10 cellular contexts compared by ENCODE assay signal in genomic region chr7:111138196-111138569, GRCh38. TPM values are rescaled to one million over a fixed set of nuclear protein-coding genes. Genes with fewer than 3 reads are reported as not detected.
DNase-seq lines count a peak whose midpoint lies in the region; ATAC-seq, FAIRE-seq and TF ChIP-seq lines count a peak whose summit lies in the region.
"Had no signal": no experiment of that assay in that cellular context is flagged by ENCODE, and none has a peak within 500 bp of the region (broad histone marks: within the 10 kb centered on the region; RNA-seq: fewer than 3 reads in every experiment).

No MANE protein-coding gene starts in this region.

- peak; percentile 16 for DNase-seq in DMS53 (lab: John Stamatoyannopoulos, UW)
- DNase-seq in DMS53 treated with DMSO at 0.1 percent for 48 hours (lab: John Stamatoyannopoulos, UW; ENCODE audit: unreplicated experiment), result no peak
- peak; percentile 71 to 85 for DNase-seq in SJCRH30
- peak; percentile 75 for DNase-seq in activated naive CD4-positive, alpha-beta T cell treated with anti-CD3 and anti-CD28 coated beads, Interleukin-2, amount 10 ng/mL, durations not matched to agents 7 days and 5 days
- DNase-seq in keratinocyte (ENCODE audit: low read depth, low spot score), result no peak
- peak; percentile 43 to 44 for DNase-seq in stimulated activated CD8-positive, alpha-beta memory T cell treated with anti-CD3 and anti-CD28 coated beads, Interleukin-7, amount 100 ng/mL, for 4 hours (ENCODE audit: low read depth in 2 of 2)
- no peak for DNase-seq in NCI-H748 (lab: John Stamatoyannopoulos, UW; ENCODE audit: unreplicated experiment)

- FAIRE-seq in keratinocyte (lab: Jason Lieb, UNC), result peak; percentile 36
- FAIRE-seq: A204.1 had no signal

- H4K20me1 ChIP-seq in keratinocyte (ENCODE audit: control insufficient read depth, extremely low read depth, insufficient read depth, low read length), result no peaks in the 10 kb centered on the region

- no peak for TF ChIP-seq CTCF in keratinocyte (optimal IDR thresholded peaks at IDR 0.05 in 1 of 3, IDR thresholded peaks at IDR 0.05 in 1 of 3, conservative IDR thresholded peaks at IDR 0.05 in 1 of 3; ENCODE audit: extremely low read depth in 1 of 3, insufficient read depth in 2 of 3, low read length in 3 of 3)

- H3K4me3 Mint-ChIP-seq in activated naive CD4-positive, alpha-beta T cell treated with anti-CD3 and anti-CD28 coated beads, Interleukin-2, amount 10 ng/mL, durations not matched to agents 7 days and 5 days, result no peak overlapping the region

- H3K36me3 ChIP-seq in SJCRH30 (no peaks in the 10 kb centered on the region), keratinocyte (ENCODE audit: control insufficient read depth in 2 of 2, extremely low read depth in 1 of 2, insufficient read depth in 2 of 2, low read length in 2 of 2) (no peaks in the 10 kb centered on the region)

- H3K36me3 Mint-ChIP-seq in activated naive CD4-positive, alpha-beta T cell treated with anti-CD3 and anti-CD28 coated beads, Interleukin-2, amount 10 ng/mL, durations not matched to agents 7 days and 5 days, result peaks cover 2% of the 10 kb centered on the region

- peaks cover 22% of the 10 kb centered on the region for H3K4me1 Mint-ChIP-seq in activated naive CD4-positive, alpha-beta T cell treated with anti-CD3 and anti-CD28 coated beads, Interleukin-2, amount 10 ng/mL, durations not matched to agents 7 days and 5 days

- H2AFZ ChIP-seq in keratinocyte (ENCODE audit: control insufficient read depth, low read length), result peak overlapping the region; percentile 40

- CTCF ChIA-PET in activated naive CD4-positive, alpha-beta T cell treated with anti-CD3 and anti-CD28 coated beads, Interleukin-2, amount 10 ng/mL, durations not matched to agents 7 days and 5 days (lab: Charles Lee), result interaction anchor here (0.6 to 2.8 kb wide), 4 partner anchors 20 to 48 kb away, joined by 3 to 10 read pairs (median 4); no protein-coding TSS in a partner anchor

- H3K4me2 ChIP-seq in keratinocyte (ENCODE audit: control insufficient read depth, extremely low read depth, insufficient read depth, low read depth, low read length), result peak overlapping the region; percentile 41

- H3K4me1 ChIP-seq in SJCRH30, result peaks cover 35% of the 10 kb centered on the region
- H3K4me1 ChIP-seq in keratinocyte (ENCODE audit: control insufficient read depth, extremely low read depth, insufficient read depth, low read length), result peaks cover 11% of the 10 kb centered on the region

- no peaks in the 10 kb centered on the region for H3K27me3 ChIP-seq in SJCRH30
- H3K27me3 ChIP-seq in keratinocyte (ENCODE audit: control insufficient read depth, extremely low read depth, insufficient read depth, low read length), result no peaks in the 10 kb centered on the region

- H3K9ac ChIP-seq in keratinocyte (ENCODE audit: control insufficient read depth, extremely low read depth, insufficient read depth, low read length), result no peak overlapping the region

- H3K9me3 ChIP-seq in SJCRH30 (replicated peaks), result 0 out of 2 replicates have a peak, but pooled peaks cover 2% of the 10 kb centered on the region
- H3K9me3 ChIP-seq in keratinocyte (ENCODE audit: control insufficient read depth, low read depth, low read length), result no peaks in the 10 kb centered on the region

- dilution Hi-C loops in keratinocyte (cut with MboI; ENCODE audit: extremely low pct_ligation_motif_present, low sequenced_read_pairs), result no loop called here

- H3K27ac Mint-ChIP-seq in activated naive CD4-positive, alpha-beta T cell treated with anti-CD3 and anti-CD28 coated beads, Interleukin-2, amount 10 ng/mL, durations not matched to agents 7 days and 5 days, result peak overlapping the region; percentile 81

- H3K9me3 Mint-ChIP-seq in activated naive CD4-positive, alpha-beta T cell treated with anti-CD3 and anti-CD28 coated beads, Interleukin-2, amount 10 ng/mL, durations not matched to agents 7 days and 5 days, result no peaks in the 10 kb centered on the region

- no peaks in the 10 kb centered on the region for H3K79me2 ChIP-seq in keratinocyte (ENCODE audit: control insufficient read depth, insufficient read depth, low read length)

- H3K9me1 ChIP-seq in keratinocyte (ENCODE audit: control insufficient read depth, extremely low read depth, insufficient read depth, low read length), result no peaks in the 10 kb centered on the region

- peak; percentile 92 for ATAC-seq in HG03060 (IDR thresholded peaks at IDR 0.05; ENCODE audit: low read depth, unreplicated experiment)

- peak overlapping the region; percentile 15 for H3K4me3 ChIP-seq in SJCRH30
- H3K4me3 ChIP-seq in keratinocyte (ENCODE audit: control insufficient read depth in 2 of 3, extremely low read depth in 1 of 3, insufficient read depth in 2 of 3, low read depth in 1 of 3, low read length in 3 of 3), result no peak overlapping the region

- peak overlapping the region; percentile 83 for H3K27ac ChIP-seq in SJCRH30
- H3K27ac ChIP-seq in keratinocyte (ENCODE audit: control insufficient read depth, insufficient read depth, low read length), result peak overlapping the region; percentile 56

- no peaks in the 10 kb centered on the region for H3K27me3 Mint-ChIP-seq in activated naive CD4-positive, alpha-beta T cell treated with anti-CD3 and anti-CD28 coated beads, Interleukin-2, amount 10 ng/mL, durations not matched to agents 7 days and 5 days

RNA-seq across cellular contexts. Expression of gene LRRN3, which starts 47.3 kb away (rescaled TPM):
- 16.5 and 19.3 TPM in 2 replicates for total RNA-seq in SJCRH30 (2014; rRNA removed; shearing (Covaris generic))
- polyA plus RNA-seq in keratinocyte, result not detected in 3 replicates
- not detected for polyA plus RNA-seq in keratinocyte (2011; ENCODE audit: low read depth)
- polyA plus RNA-seq in keratinocyte (2011; cell fraction: cytosol; rRNA removed), result not detected in 2 replicates
- not detected in 2 replicates for polyA plus RNA-seq in keratinocyte (2011; cell fraction: nucleus; rRNA removed)
- 0.14 TPM in 1 of 2 replicates, not detected in the other for polyA plus RNA-seq in keratinocyte (2012; ENCODE audit: low replicate concordance)
- not detected in 3 replicates for polyA minus RNA-seq in keratinocyte
- not detected for polyA minus RNA-seq in keratinocyte (2011; cell fraction: cytosol; rRNA and poly(A)+ RNA removed)
- not detected in 2 replicates for polyA minus RNA-seq in keratinocyte (2011; cell fraction: nucleus; rRNA and poly(A)+ RNA removed)
- total RNA-seq: epithelial cell of proximal tubule had no signal

Comparison
In these comparisons a context has a peak if more than half of its experiments do, and no peak if none do; other contexts are left out.
1. DNase-seq: peak in DMS53 (single experiment), SJCRH30 (2 of 2), activated naive CD4-positive, alpha-beta T cell treated with anti-CD3 and anti-CD28 coated beads, Interleukin-2, amount 10 ng/mL, durations not matched to agents 7 days and 5 days (single experiment) and stimulated activated CD8-positive, alpha-beta memory T cell treated with anti-CD3 and anti-CD28 coated beads, Interleukin-7, amount 100 ng/mL, for 4 hours (2 of 2); none in DMS53 treated with DMSO at 0.1 percent for 48 hours (single experiment), keratinocyte (single experiment) and NCI-H748 (single experiment).